Comparison of ENCODE assay signal across 17 cellular contexts in genomic region chr6:107976267-107976783, GRCh38. TPM values are rescaled to one million over a fixed set of nuclear protein-coding genes. Genes with fewer than 3 reads are reported as not detected.
DNase-seq lines count a peak whose midpoint lies in the region.
"Had no signal": no experiment of that assay in that cellular context is flagged by ENCODE, and none has a peak within 500 bp of the region (broad histone marks: within the 10 kb centered on the region; RNA-seq: fewer than 3 reads in every experiment).

No MANE protein-coding gene starts in this region.

- H3K4me2 ChIP-seq in neuronal stem cell (ENCODE audit: insufficient read depth, low read length, poor library complexity, severe bottlenecking): no peak overlapping the region
- H3K4me2 ChIP-seq: A549 had no signal

- no peaks in the 10 kb centered on the region for H3K36me3 ChIP-seq in neuronal stem cell (replicated peaks in 1 of 2; ENCODE audit: control insufficient read depth in 2 of 2, insufficient read depth in 2 of 2, low read length in 2 of 2)

- H2BK12ac ChIP-seq in neuronal stem cell (ENCODE audit: low read length): no peak overlapping the region

- no peak overlapping the region for H2BK120ac ChIP-seq in neuronal stem cell (ENCODE audit: low read depth, low read length)

- H4K91ac ChIP-seq in neuronal stem cell (ENCODE audit: low read depth, low read length, poor library complexity): no peak overlapping the region

- H2AFZ ChIP-seq in neuronal stem cell (ENCODE audit: low read length): no peak overlapping the region

- H3K18ac ChIP-seq in neuronal stem cell (ENCODE audit: low read length): no peak overlapping the region

- DNase-seq in DMS53 (lab: John Stamatoyannopoulos, UW) (peak; percentile 17), DMS53 treated with DMSO at 0.1 percent for 48 hours (lab: John Stamatoyannopoulos, UW; ENCODE audit: unreplicated experiment) (no peak), NCI-H524 treated with DMSO at 0.1 percent for 48 hours (lab: John Stamatoyannopoulos, UW) (peak; percentile 8), SHP77 (lab: John Stamatoyannopoulos, UW) (peak; percentile 37 to 50), neuronal stem cell (ENCODE audit: low spot score) (no peak), HuH-7.5 (ENCODE audit: low spot score) (no peak), NCI-H128 (lab: John Stamatoyannopoulos, UW; ENCODE audit: unreplicated experiment) (no peak)
- DNase-seq: Caco-2; CD4-positive, alpha-beta T cell; GF-D8; GOT3; H7; HFFc6 had no signal

- no CpG with 5 or more reads among the region's 4 CpGs for WGBS in neuronal stem cell (ENCODE audit: extremely low coverage in 2 of 2, insufficient read length in 2 of 2, insufficient replicate concordance in 1 of 2), 2 donors

- H3K79me1 ChIP-seq in neuronal stem cell (ENCODE audit: low read depth, low read length): no peaks in the 10 kb centered on the region

- H2BK15ac ChIP-seq in neuronal stem cell (ENCODE audit: low read length): no peak overlapping the region

- no peak overlapping the region for H3K4me3 ChIP-seq in neuronal stem cell (ENCODE audit: low read length in 2 of 2)
- H3K4me3 ChIP-seq: A549 had no signal

- H3K4me1 ChIP-seq in neuronal stem cell (ENCODE audit: control insufficient read depth in 2 of 2, insufficient read depth in 1 of 2, low read depth in 1 of 2, low read length in 2 of 2): no peaks in the 10 kb centered on the region
- H3K4me1 ChIP-seq: A549 had no signal

- no peak overlapping the region for H2AK5ac ChIP-seq in neuronal stem cell (ENCODE audit: low read depth, low read length)

- H4K8ac ChIP-seq in neuronal stem cell (ENCODE audit: low read depth, low read length): no peak overlapping the region

- no peaks in the 10 kb centered on the region for H3K9me3 ChIP-seq in neuronal stem cell (replicated peaks in 1 of 2; ENCODE audit: control insufficient read depth in 2 of 2, insufficient read depth in 1 of 2, low read depth in 1 of 2, low read length in 2 of 2)
- H3K9me3 ChIP-seq: A549, Caco-2 had no signal

- H3K27me3 ChIP-seq in neuronal stem cell (ENCODE audit: control insufficient read depth in 3 of 3, insufficient read depth in 3 of 3, low read depth in 1 of 3, low read length in 3 of 3): peaks cover 0 to 14% (median 0%) of the 10 kb centered on the region in 3 experiments

- no peak overlapping the region for H3K14ac ChIP-seq in neuronal stem cell (ENCODE audit: low read length)

- H3K4ac ChIP-seq in neuronal stem cell (ENCODE audit: low read length): peak overlapping the region; percentile 66

- H3K9ac ChIP-seq in neuronal stem cell (ENCODE audit: low read depth, low read length, poor library complexity): no peak overlapping the region

- H3K27ac ChIP-seq in neuronal stem cell (replicated peaks; ENCODE audit: low read length): no peak overlapping the region
- H3K27ac ChIP-seq: 22Rv1, A549, C4-2B, HL-60 had no signal

- H3K23ac ChIP-seq in neuronal stem cell (ENCODE audit: low read depth, low read length, poor library complexity): no peak overlapping the region

- no peak overlapping the region for H2BK5ac ChIP-seq in neuronal stem cell (ENCODE audit: low read length)

RNA-seq across cellular contexts. Expression of gene SEC63, which starts 18.3 kb away (rescaled TPM):
- polyA plus RNA-seq in neuronal stem cell (2013, experiment 1 of 2): 42.3 TPM
- 45.5 TPM for polyA plus RNA-seq in neuronal stem cell (2013, experiment 2 of 2)

Comparison
In these comparisons a context has a peak if more than half of its experiments do, and no peak if none do; other contexts are left out.
1. DNase-seq: peak in DMS53 (single experiment), NCI-H524 treated with DMSO at 0.1 percent for 48 hours (single experiment) and SHP77 (2 of 2); none in DMS53 treated with DMSO at 0.1 percent for 48 hours (single experiment), neuronal stem cell (single experiment), HuH-7.5 (single experiment) and NCI-H128 (single experiment).